15 cellular contexts compared by ENCODE assay signal in genomic region chr18:75358928-75359327, GRCh38.
"Had no signal": no experiment of that assay in that cellular context is flagged by ENCODE, and none has a peak within 500 bp of the region (broad histone marks: within the 10 kb centered on the region; RNA-seq: fewer than 3 reads in every experiment).

No MANE protein-coding gene starts in this region.

- ATAC-seq: body of pancreas; gastrocnemius medialis; heart right ventricle; left colon; stimulated activated memory B cell treated with anti-CD40 and anti-IgM and Interleukin-4, amounts not matched to agents 10 μg/mL and 1 μg/mL and 100 μg/mL, for 72 hours had no signal

- H3K36me3 ChIP-seq: gastrocnemius medialis, heart right ventricle, right atrium auricular region, uterus had no signal

- H3K4me1 ChIP-seq: gastrocnemius medialis, heart right ventricle, right atrium auricular region, uterus had no signal

- DNase-seq: activated CD4-positive, alpha-beta T cell treated with anti-CD3 and anti-CD28 coated beads for 1 hour; activated CD4-positive, alpha-beta T cell treated with anti-CD3 and anti-CD28 coated beads, Interleukin-2, amount 50 U/mL, for 48 hours; activated naive CD4-positive, alpha-beta T cell treated with anti-CD3 and anti-CD28 coated beads, Interleukin-2, amount 50 U/mL, for 16 hours; body of pancreas; effector memory CD4-positive, alpha-beta T cell; gastrocnemius medialis; heart right ventricle; left colon; nephron progenitor cell; occipital lobe; stimulated activated CD4-positive, alpha-beta T cell treated with anti-CD3 and anti-CD28 coated beads, Interleukin-2, amount 100 ng/mL, for 48 hours; uterus had no signal

- H3K4me3 ChIP-seq: body of pancreas, gastrocnemius medialis, heart right ventricle, lung, right atrium auricular region, uterus had no signal

- H3K9me3 ChIP-seq: gastrocnemius medialis, right atrium auricular region, uterus had no signal

- H3K27me3 ChIP-seq: body of pancreas, right atrium auricular region, uterus had no signal

- H3K27ac ChIP-seq: body of pancreas, gastrocnemius medialis, heart right ventricle, right atrium auricular region, uterus had no signal
